In the genomic region with DNA sequence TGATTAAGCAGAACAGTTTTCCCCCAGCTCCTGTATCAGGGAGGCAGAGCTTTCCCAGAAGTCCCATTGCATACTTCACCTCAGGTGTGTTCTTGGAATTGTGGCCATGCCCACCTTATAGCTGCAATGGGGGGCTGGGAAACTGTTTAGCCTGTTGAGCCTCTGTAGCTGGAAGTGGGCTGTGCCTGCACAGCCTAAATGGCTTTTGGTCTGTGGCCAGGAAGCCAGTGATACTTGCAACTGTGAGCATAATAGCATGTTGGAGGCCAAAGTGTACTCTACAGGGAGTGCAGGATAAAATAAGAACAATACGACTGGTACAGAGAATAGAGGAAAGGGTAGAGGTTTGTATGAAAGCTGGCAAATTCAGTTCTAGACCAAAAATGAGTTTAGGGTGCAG, we compare ENCODE assay signal across 16 cellular contexts.
DNase-seq lines count a peak whose midpoint lies in the region; ATAC-seq, FAIRE-seq and TF ChIP-seq lines count a peak whose summit lies in the region.
"Had no signal": no experiment of that assay in that cellular context is flagged by ENCODE, and none has a peak within 500 bp of the region (broad histone marks: within the 10 kb centered on the region; RNA-seq: fewer than 3 reads in every experiment).

No MANE protein-coding gene starts in this region.

- H3K27me3 Mint-ChIP-seq in type B pancreatic cell: no peaks in the 10 kb centered on the region
- H3K27me3 Mint-ChIP-seq: activated CD4-positive, alpha-beta memory T cell treated with anti-CD3 and anti-CD28 coated beads for 36 hours; IgD-negative memory B cell had no signal

- peak; percentile 42; the same call in 2 of the 3 replicates for ATAC-seq in HepG2

- TF ChIP-seq CTCF in HepG2 (CRISPR knock-in tag; IDR thresholded peaks at IDR 0.05) (no peak), type B pancreatic cell (conservative IDR thresholded peaks at IDR 0.05) (no peak)

- TF ChIP-seq RAD21 in HepG2 (CRISPR knock-in tag; IDR thresholded peaks at IDR 0.05): no peak

- no peaks in the 10 kb centered on the region for H3K36me3 ChIP-seq in HepG2 (replicated peaks in 1 of 2; ENCODE audit: control insufficient read depth in 1 of 2, insufficient read depth in 2 of 2, low read length in 2 of 2)

- CTCF ChIA-PET in HepG2 (lab: Yijun Ruan, JAX; ENCODE audit: low intra/inter-chr PET ratio, low total read pairs): no interaction called here

- WGBS in HepG2 (ENCODE audit: low lambda C conversion rate): 78% methylated on average over 1 of the region's 1 CpG

- intact Hi-C loops in HepG2 (cut with micrococcal nuclease; ENCODE audit: unreplicated experiment): no loop called here

- no peaks in the 10 kb centered on the region for H3K79me2 ChIP-seq in HepG2 (ENCODE audit: insufficient read depth, low read length)

- BruUV-seq in HepG2 (replicated peaks; lab: Mats Ljungman, UMichigan): no TSS peak

- no peak overlapping the region for H3K9ac ChIP-seq in HepG2 (ENCODE audit: insufficient read depth, low read depth, low read length)

- in situ Hi-C loops in HepG2 (cut with HindIII; ENCODE audit: extremely low pct_ligation_motif_present, low pct_unique_long_range_greater_than_20kb): no loop called here

- TF ChIP-seq EP300 in HepG2 (IDR thresholded peaks at IDR 0.05; ENCODE audit: low read depth in 2 of 2, low read length in 2 of 2) (no peak), HepG2 (CRISPR knock-in tag; IDR thresholded peaks at IDR 0.05; ENCODE audit: borderline replicate concordance) (no peak)

- TF ChIP-seq POLR2A in HepG2 (IDR thresholded peaks at IDR 0.05; ENCODE audit: insufficient read depth in 1 of 2, low read depth in 2 of 2, low read length in 2 of 2): no peak

- no peak overlapping the region for H3K27ac ChIP-seq in HepG2 (ENCODE audit: extremely low read length, insufficient read depth, low read length)

- H3K4me1 Mint-ChIP-seq in type B pancreatic cell (ENCODE audit: unreplicated experiment): peaks cover 43% of the 10 kb centered on the region
- H3K4me1 Mint-ChIP-seq: CD4-positive, alpha-beta memory T cell had no signal

- no peaks in the 10 kb centered on the region for H3K36me3 Mint-ChIP-seq in type B pancreatic cell
- H3K36me3 Mint-ChIP-seq: activated CD4-positive, alpha-beta memory T cell treated with anti-CD3 and anti-CD28 coated beads for 36 hours; CD4-positive, alpha-beta memory T cell; IgD-negative memory B cell had no signal

- H3K4me1 ChIP-seq in HepG2 (ENCODE audit: insufficient read depth, low read length): peaks cover 40% of the 10 kb centered on the region

- H3K27me3 ChIP-seq in HepG2 (ENCODE audit: control insufficient read depth in 1 of 2, insufficient read depth in 2 of 2, low read length in 2 of 2): no peaks in the 10 kb centered on the region

- no peaks in the 10 kb centered on the region for H3K9me3 ChIP-seq in HepG2 (ENCODE audit: low read length)

- H3K4me2 ChIP-seq in HepG2 (ENCODE audit: low read depth, low read length): no peak overlapping the region

- no peak overlapping the region for H2AFZ ChIP-seq in HepG2 (ENCODE audit: low read length)

- DNase-seq in DMS153 (lab: John Stamatoyannopoulos, UW) (peak; percentile 35), DMS153 treated with DMSO at 0.1 percent for 48 hours (lab: John Stamatoyannopoulos, UW; ENCODE audit: unreplicated experiment) (no peak), cerebellar cortex (ENCODE audit: low spot score) (peak; percentile 88), HepG2 (ENCODE audit: low spot score) (no peak), type B pancreatic cell (ENCODE audit: extremely low spot score, unreplicated experiment) (no peak), frontal cortex (ENCODE audit: low spot score in 2 of 2) (no peak), NCI-H510A treated with DMSO at 0.1 percent for 48 hours (lab: John Stamatoyannopoulos, UW) (no peak)
- no peak for DNase-seq in stimulated activated CD4-positive, alpha-beta T cell treated with anti-CD3 and anti-CD28 coated beads, Interleukin-4, amount 100 ng/mL, for 1 hour
- DNase-seq: 8988T; activated CD4-positive, alpha-beta memory T cell treated with anti-CD3 and anti-CD28 coated beads for 36 hours; activated gamma-delta T cell treated with Interleukin-2 at 50 U/mL for 16 hours; CD4-positive, alpha-beta memory T cell; NCI-H1694; RPMI8226; T-helper 2 cell had no signal

- no peaks in the 10 kb centered on the region for H3K9me3 Mint-ChIP-seq in type B pancreatic cell
- H3K9me3 Mint-ChIP-seq: activated CD4-positive, alpha-beta memory T cell treated with anti-CD3 and anti-CD28 coated beads for 36 hours had no signal

- FAIRE-seq in HepG2 (lab: Jason Lieb, UNC): no peak
- no peak for FAIRE-seq in frontal cortex (lab: Jason Lieb, UNC)

- H3K4me3 Mint-ChIP-seq in type B pancreatic cell: peak overlapping the region; percentile 4
- H3K4me3 Mint-ChIP-seq: activated CD4-positive, alpha-beta memory T cell treated with anti-CD3 and anti-CD28 coated beads for 36 hours; CD4-positive, alpha-beta memory T cell; IgD-negative memory B cell had no signal

- H3K27ac Mint-ChIP-seq in type B pancreatic cell: no peak overlapping the region
- H3K27ac Mint-ChIP-seq: activated CD4-positive, alpha-beta memory T cell treated with anti-CD3 and anti-CD28 coated beads for 36 hours; CD4-positive, alpha-beta memory T cell; IgD-negative memory B cell had no signal

- H4K20me1 ChIP-seq in HepG2 (ENCODE audit: insufficient read depth, low read length): no peaks in the 10 kb centered on the region

- POLR2A ChIA-PET in HepG2 (lab: Yijun Ruan, JAX): no interaction called here

- no peak overlapping the region for H3K4me3 ChIP-seq in HepG2 (replicated peaks in 1 of 3; ENCODE audit: insufficient read depth in 1 of 3, low read depth in 2 of 3, low read length in 3 of 3)

TF ChIP-seq in HepG2, 621 proteins besides CTCF, POLR2A, EP300 and RAD21:
- TF ChIP-seq TP53 (CRISPR knock-in tag; conservative IDR thresholded peaks at IDR 0.05): no peak
- no peak for TF ChIP-seq ETV6 (CRISPR knock-in tag; conservative IDR thresholded peaks at IDR 0.05)
- no peak for TF ChIP-seq ZNF12 (CRISPR knock-in tag; IDR thresholded peaks at IDR 0.05)

Comparison
In these comparisons a context has a peak if more than half of its experiments do, and no peak if none do; other contexts are left out.
1. DNase-seq: peak in DMS153 (single experiment) and cerebellar cortex (single experiment); none in DMS153 treated with DMSO at 0.1 percent for 48 hours (single experiment), HepG2 (single experiment), type B pancreatic cell (single experiment), stimulated activated CD4-positive, alpha-beta T cell treated with anti-CD3 and anti-CD28 coated beads, Interleukin-4, amount 100 ng/mL, for 1 hour (single experiment), frontal cortex (0 of 2) and NCI-H510A treated with DMSO at 0.1 percent for 48 hours (single experiment).